In genomic region chr19:39727070-39727800, GRCh38 we compare ENCODE assay signal across 27 cellular contexts. TPM values are rescaled to one million over a fixed set of nuclear protein-coding genes. Genes with fewer than 3 reads are reported as not detected.
"Had no signal": no experiment of that assay in that cellular context is flagged by ENCODE, and none has a peak within 500 bp of the region (broad histone marks: within the 10 kb centered on the region; RNA-seq: fewer than 3 reads in every experiment).

No MANE protein-coding gene starts in this region.

- H3K4me1 ChIP-seq: gastrocnemius medialis, lower lobe of right lung, prostate gland, right atrium auricular region, tibial nerve, upper lobe of right lung, uterus had no signal

- H3K27me3 ChIP-seq: gastrocnemius medialis, right atrium auricular region, tibial nerve, upper lobe of right lung, uterus had no signal

- H3K9me3 ChIP-seq: gastrocnemius medialis, lower lobe of right lung, prostate gland, right atrium auricular region, thoracic aorta, upper lobe of right lung, uterus had no signal

- H3K27ac ChIP-seq: gastrocnemius medialis, lower lobe of right lung, prostate gland, right atrium auricular region, thoracic aorta, tibial nerve, upper lobe of right lung, uterus had no signal

- H3K4me3 ChIP-seq: gastrocnemius medialis, lower lobe of right lung, prostate gland, right atrium auricular region, smooth muscle cell, thoracic aorta, tibial nerve, upper lobe of right lung, uterus had no signal

- H3K4me2 ChIP-seq: smooth muscle cell had no signal

- H3K36me3 ChIP-seq: gastrocnemius medialis, lower lobe of right lung, prostate gland, right atrium auricular region, thoracic aorta, tibial nerve, upper lobe of right lung, uterus had no signal

- DNase-seq: cortex of kidney; foreskin fibroblast; gastrocnemius medialis; head of caudate nucleus; left ventricle myocardium superior; lower lobe of right lung; naive thymus-derived CD8-positive, alpha-beta T cell; nephron progenitor cell; nucleus accumbens; stimulated activated CD4-positive, alpha-beta T cell treated with anti-CD3 and anti-CD28 coated beads, Interleukin-12 subunit alpha, Interleukin-12 subunit beta, amount 100 ng/mL, for 4 hours; stimulated activated CD4-positive, alpha-beta T cell treated with anti-CD3 and anti-CD28 coated beads, Interleukin-1b, Interleukin-23, amount 100 ng/mL, for 48 hours; stimulated activated CD4-positive, alpha-beta T cell treated with anti-CD3 and anti-CD28 coated beads, Interleukin-4, amount 100 ng/mL, for 4 hours; upper lobe of right lung; uterus had no signal

RNA-seq across cellular contexts. Expression of gene CLC, which starts 10.6 kb away (rescaled TPM):
- total RNA-seq: dermis microvascular lymphatic vessel endothelial cell; esophagus mucosa; gastrocnemius medialis; glomerular endothelial cell; left ventricle myocardium superior; lower lobe of right lung; mesenteric fat pad; myocyte; naive thymus-derived CD8-positive, alpha-beta T cell; osteocyte; prostate gland; right atrium auricular region; smooth muscle cell; thoracic aorta; tibial nerve; upper lobe of right lung; uterus had no signal
- polyA plus RNA-seq: keratinocyte; naive thymus-derived CD8-positive, alpha-beta T cell; smooth muscle cell had no signal

RNA-seq across cellular contexts. Expression of gene LGALS14, which starts 23.0 kb away (rescaled TPM):
- total RNA-seq: dermis microvascular lymphatic vessel endothelial cell; esophagus mucosa; gastrocnemius medialis; glomerular endothelial cell; left ventricle myocardium superior; lower lobe of right lung; mesenteric fat pad; myocyte; naive thymus-derived CD8-positive, alpha-beta T cell; osteocyte; prostate gland; right atrium auricular region; sciatic nerve; smooth muscle cell; thoracic aorta; tibial nerve; upper lobe of right lung; uterus had no signal
- polyA plus RNA-seq: keratinocyte; naive thymus-derived CD8-positive, alpha-beta T cell; smooth muscle cell had no signal

RNA-seq across cellular contexts. Expression of gene LEUTX, which starts 51.4 kb away (rescaled TPM):
- total RNA-seq: dermis microvascular lymphatic vessel endothelial cell; esophagus mucosa; gastrocnemius medialis; glomerular endothelial cell; left ventricle myocardium superior; lower lobe of right lung; mesenteric fat pad; myocyte; naive thymus-derived CD8-positive, alpha-beta T cell; osteocyte; prostate gland; right atrium auricular region; sciatic nerve; smooth muscle cell; thoracic aorta; tibial nerve; upper lobe of right lung; uterus had no signal
- polyA plus RNA-seq: keratinocyte; naive thymus-derived CD8-positive, alpha-beta T cell; smooth muscle cell had no signal
